12 cellular contexts compared by ENCODE assay signal in genomic region chr2:46268196-46268595, GRCh38.
DNase-seq lines count a peak whose midpoint lies in the region; ATAC-seq and TF ChIP-seq lines count a peak whose summit lies in the region.
"Had no signal": no experiment of that assay in that cellular context is flagged by ENCODE, and none has a peak within 500 bp of the region (broad histone marks: within the 10 kb centered on the region; RNA-seq: fewer than 3 reads in every experiment).

No MANE protein-coding gene starts in this region.

- in situ Hi-C loops in GM13977 (cut with MboI; ENCODE audit: low pct_unique_long_range_greater_than_20kb, low sequenced_read_pairs, unreplicated experiment): no loop called here

- no peak for TF ChIP-seq CTCF in GM13977 (IDR thresholded peaks at IDR 0.05; ENCODE audit: extremely low read depth, insufficient read depth, missing control alignments)

- DNase-seq in CD1c-positive myeloid dendritic cell (ENCODE audit: extremely low spot score) (peak; percentile 44), NOMO-1 treated with DMSO at 0.1 percent for 48 hours (lab: John Stamatoyannopoulos, UW; ENCODE audit: unreplicated experiment) (peak; percentile 77), globus pallidus (ENCODE audit: low spot score) (peak; percentile 2), DMS79 (lab: John Stamatoyannopoulos, UW) (no peak), GM13977 (ENCODE audit: low spot score) (no peak), glomerular visceral epithelial cell (ENCODE audit: extremely low spot score) (no peak)
- DNase-seq: aorta; CD8-positive, alpha-beta memory T cell; GOT3; NCI-H1694 treated with DMSO at 0.1 percent for 48 hours had no signal

- ATAC-seq in GM21717 (IDR thresholded peaks at IDR 0.05; ENCODE audit: unreplicated experiment) (peak; percentile 80), HG03039 (IDR thresholded peaks at IDR 0.05; ENCODE audit: unreplicated experiment) (no peak)

Comparison
In these comparisons a context has a peak if more than half of its experiments do, and no peak if none do; other contexts are left out.
1. DNase-seq: peak in CD1c-positive myeloid dendritic cell (single experiment), NOMO-1 treated with DMSO at 0.1 percent for 48 hours (single experiment) and globus pallidus (single experiment); none in DMS79 (single experiment), GM13977 (single experiment) and glomerular visceral epithelial cell (single experiment).